ENCODE assay signal across 19 cellular contexts in genomic region chr1:69167876-69168275, GRCh38.
"Had no signal": no experiment of that assay in that cellular context is flagged by ENCODE, and none has a peak within 500 bp of the region (broad histone marks: within the 10 kb centered on the region; RNA-seq: fewer than 3 reads in every experiment).

No MANE protein-coding gene starts in this region.

- H3K9me3 ChIP-seq: gastrocnemius medialis, neutrophil, pancreas, right lobe of liver, suprapubic skin, vagina had no signal

- H3K4me3 ChIP-seq: dorsolateral prefrontal cortex, gastrocnemius medialis, lung, pancreas, right lobe of liver, suprapubic skin, vagina had no signal

- H3K36me3 ChIP-seq: gastrocnemius medialis, neutrophil, pancreas, right lobe of liver, suprapubic skin, vagina had no signal

- H3K4me1 ChIP-seq: gastrocnemius medialis, pancreas, right lobe of liver, suprapubic skin, vagina had no signal

- H3K27ac ChIP-seq: dorsolateral prefrontal cortex, gastrocnemius medialis, neutrophil, pancreas, right lobe of liver, suprapubic skin, vagina had no signal

- H3K27me3 ChIP-seq: dorsolateral prefrontal cortex, gastrocnemius medialis, neutrophil, pancreas, right lobe of liver, suprapubic skin, vagina had no signal

- DNase-seq: cortex of kidney; dorsolateral prefrontal cortex; effector CD4-positive, alpha-beta T cell; gastrocnemius medialis; head of caudate nucleus; kidney; pancreas; right lobe of liver; small intestine; stimulated activated CD4-positive, alpha-beta T cell treated with anti-CD3 and anti-CD28 coated beads, Interleukin-15, amount 100 ng/mL, for 24 hours; stimulated activated CD4-positive, alpha-beta T cell treated with anti-CD3 and anti-CD28 coated beads, Interleukin-2, amount 100 ng/mL, for 48 hours; stimulated activated naive B cell treated with anti-CD40 and anti-IgM and Interleukin-4, amounts not matched to agents 10 μg/mL and 1 μg/mL and 100 μg/mL, for 72 hours; trophoblast cell had no signal

- ATAC-seq: gastrocnemius medialis; left lobe of liver; natural killer cell treated with Interleukin-12 subunit alpha and Interleukin-12 subunit beta and Interleukin-15 and Interleukin-18, amount 100 ng/mL, for 72 hours; pancreas; right lobe of liver; stimulated activated naive B cell treated with anti-CD40 and anti-IgM and Interleukin-4, amounts not matched to agents 10 μg/mL and 1 μg/mL and 100 μg/mL, for 72 hours had no signal
